8 cellular contexts compared by ENCODE assay signal in the genomic region with DNA sequence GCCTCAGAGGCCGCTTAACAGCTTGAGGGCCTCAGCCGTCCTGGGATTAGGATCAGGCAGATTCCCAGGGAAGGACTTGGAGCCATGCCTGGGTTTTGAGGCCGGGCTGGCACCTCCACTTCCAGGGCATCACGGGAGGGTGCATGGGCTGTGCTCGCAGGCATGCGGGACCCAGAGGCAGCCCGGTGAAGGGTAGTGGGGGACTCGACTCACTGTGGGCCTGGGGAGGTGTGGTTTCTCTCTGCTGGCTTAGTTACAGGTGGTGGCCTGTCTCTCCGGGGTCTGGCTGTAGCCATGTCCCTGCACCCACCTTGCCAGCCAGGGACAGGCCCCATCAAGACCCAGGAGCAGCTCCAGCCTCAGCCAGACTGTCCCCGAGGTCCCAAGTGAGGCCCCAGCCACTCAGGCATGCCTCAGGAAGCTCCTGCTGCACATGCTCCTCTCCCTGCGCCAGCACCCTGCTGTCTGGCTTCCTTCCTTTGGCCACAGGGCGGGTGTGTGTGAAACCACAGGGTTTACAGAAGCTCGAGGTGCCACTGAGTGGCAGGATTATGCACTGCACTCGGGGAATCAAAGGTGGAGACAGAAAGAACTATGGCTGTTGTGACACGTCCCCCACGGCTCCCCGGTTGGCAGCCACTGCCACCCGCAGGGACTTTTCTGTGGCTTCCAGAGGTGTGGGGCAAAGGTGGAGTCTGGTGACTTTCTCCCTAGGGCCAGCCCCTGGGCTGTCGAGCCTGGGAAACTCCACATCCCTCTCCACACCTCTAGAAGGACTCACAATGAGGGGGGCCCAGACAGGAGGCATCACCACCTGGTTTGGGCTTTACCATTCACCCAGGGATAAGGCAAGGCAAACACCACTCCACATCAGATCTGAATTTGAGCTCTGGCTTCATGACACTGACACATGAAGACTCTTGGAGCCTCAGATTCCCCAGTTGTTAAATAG. TPM values are rescaled to one million over a fixed set of nuclear protein-coding genes. Genes with fewer than 3 reads are reported as not detected.
A peak's percentile ranks its signal among the peaks of the same experiment; 100 is the strongest.
DNase-seq lines count a peak whose midpoint lies in the region; ATAC-seq and TF ChIP-seq lines count a peak whose summit lies in the region.

No MANE protein-coding gene starts in this region.

- CTCF ChIA-PET in CD8-positive, alpha-beta T cell (lab: Charles Lee) = interaction anchor here (0.6 to 12.7 kb wide), 39 partner anchors 8 to 550 kb away, joined by 3 to 292 read pairs (median 7); a partner anchor contains a TSS
- CTCF ChIA-PET in activated CD4-positive, alpha-beta memory T cell treated with anti-CD3 and anti-CD28 coated beads, Interleukin-2, amount 10 ng/mL, durations not matched to agents 7 days and 5 days (lab: Charles Lee) = interaction anchor here (0.6 to 8.3 kb wide), 26 partner anchors 9 to 168 kb away, joined by 3 to 184 read pairs (median 4); a partner anchor contains a TSS

- H3K4me3 Mint-ChIP-seq in CD8-positive, alpha-beta T cell = peak overlapping the region; percentile 43
- H3K4me3 Mint-ChIP-seq in activated CD4-positive, alpha-beta memory T cell treated with anti-CD3 and anti-CD28 coated beads, Interleukin-2, amount 10 ng/mL, durations not matched to agents 7 days and 5 days = no peak overlapping the region

- H3K4me1 ChIP-seq in CD8-positive, alpha-beta T cell (ENCODE audit: insufficient read depth, low read length) = peaks cover 16% of the 10 kb centered on the region
- H3K4me1 ChIP-seq in duodenal mucosa (ENCODE audit: control insufficient read depth in 1 of 2, insufficient read depth in 2 of 2, low read length in 2 of 2) = peaks cover 6 to 10% of the 10 kb centered on the region in 2 donors

- POLR2A ChIA-PET in CD8-positive, alpha-beta T cell (lab: Charles Lee) = interaction anchor here (0.7 to 2.1 kb wide), 8 partner anchors 8 to 183 kb away, joined by 3 to 9 read pairs (median 4); a partner anchor contains a TSS
- POLR2A ChIA-PET in activated CD4-positive, alpha-beta memory T cell treated with anti-CD3 and anti-CD28 coated beads, Interleukin-2, amount 10 ng/mL, durations not matched to agents 7 days and 5 days (lab: Charles Lee) = interaction anchor here (0.9 to 3.0 kb wide), 10 partner anchors 7 to 182 kb away, joined by 3 to 17 read pairs (median 8); a partner anchor contains a TSS

- DNase-seq in CD8-positive, alpha-beta T cell = peak; percentile 65 to 91 (median 78)
- peak; percentile 42 for DNase-seq in NCI-H82 treated with DMSO at 0.1 percent for 48 hours (lab: John Stamatoyannopoulos, UW; ENCODE audit: unreplicated experiment)
- peak; percentile 93 for DNase-seq in activated CD4-positive, alpha-beta memory T cell treated with anti-CD3 and anti-CD28 coated beads, Interleukin-2, amount 10 ng/mL, durations not matched to agents 7 days and 5 days
- DNase-seq in medulla oblongata (ENCODE audit: extremely low spot score) = peak; percentile 92
- DNase-seq in stimulated activated CD8-positive, alpha-beta memory T cell treated with anti-CD3 and anti-CD28 coated beads, Interleukin-15, amount 100 ng/mL, for 24 hours (ENCODE audit: low read depth) = peak; percentile 48

- H3K9me3 ChIP-seq in CD8-positive, alpha-beta T cell (ENCODE audit: low read length) = no peaks in the 10 kb centered on the region
- H3K9me3 ChIP-seq in duodenal mucosa (ENCODE audit: control insufficient read depth in 1 of 2, low read length in 2 of 2) = no peaks in the 10 kb centered on the region

- ATAC-seq in CD8-positive, alpha-beta T cell = peak; percentile 99
- ATAC-seq in GM19455 (IDR thresholded peaks at IDR 0.05; ENCODE audit: unreplicated experiment) (peak; percentile 93), HG03565 (IDR thresholded peaks at IDR 0.05; ENCODE audit: unreplicated experiment) (peak; percentile 95)

- H3K36me3 ChIP-seq in CD8-positive, alpha-beta T cell (ENCODE audit: insufficient read depth, low read length) = no peaks in the 10 kb centered on the region
- H3K36me3 ChIP-seq in duodenal mucosa (ENCODE audit: control insufficient read depth in 1 of 2, insufficient read depth in 2 of 2, low read length in 2 of 2) = no peaks in the 10 kb centered on the region

- no peak overlapping the region for H3K27ac ChIP-seq in CD8-positive, alpha-beta T cell (ENCODE audit: low read depth, low read length)
- no peak overlapping the region for H3K27ac ChIP-seq in duodenal mucosa (ENCODE audit: low read depth, low read length)

- H3K27me3 ChIP-seq in CD8-positive, alpha-beta T cell (ENCODE audit: insufficient read depth, low read length) = no peaks in the 10 kb centered on the region
- peaks cover 0 to 5% of the 10 kb centered on the region in 2 donors for H3K27me3 ChIP-seq in duodenal mucosa (ENCODE audit: control insufficient read depth in 1 of 2, insufficient read depth in 2 of 2, low read length in 2 of 2)

- peaks cover 10% of the 10 kb centered on the region for H3K36me3 Mint-ChIP-seq in CD8-positive, alpha-beta T cell
- peaks cover 2% of the 10 kb centered on the region for H3K36me3 Mint-ChIP-seq in activated CD4-positive, alpha-beta memory T cell treated with anti-CD3 and anti-CD28 coated beads, Interleukin-2, amount 10 ng/mL, durations not matched to agents 7 days and 5 days (ENCODE audit: low read depth)

- H3K4me1 Mint-ChIP-seq in CD8-positive, alpha-beta T cell (ENCODE audit: low read depth) = peaks cover 12% of the 10 kb centered on the region
- H3K4me1 Mint-ChIP-seq in activated CD4-positive, alpha-beta memory T cell treated with anti-CD3 and anti-CD28 coated beads, Interleukin-2, amount 10 ng/mL, durations not matched to agents 7 days and 5 days = peaks cover 13% of the 10 kb centered on the region

- peak; percentile 77 for TF ChIP-seq CTCF in CD8-positive, alpha-beta T cell (IDR thresholded peaks at IDR 0.05)

- H3K9ac ChIP-seq in duodenal mucosa (ENCODE audit: low read depth in 1 of 2, low read length in 2 of 2) = peak overlapping the region; percentile 26 to 34

- intact Hi-C loops in CD8-positive, alpha-beta T cell (cut with DNase I, micrococcal nuclease) = loop anchor here (1.0 to 2.0 kb wide), 7 partner anchors 20 to 193 kb away; a partner anchor contains a TSS

- H3K27ac Mint-ChIP-seq in CD8-positive, alpha-beta T cell = peak overlapping the region; percentile 55
- H3K27ac Mint-ChIP-seq in activated CD4-positive, alpha-beta memory T cell treated with anti-CD3 and anti-CD28 coated beads, Interleukin-2, amount 10 ng/mL, durations not matched to agents 7 days and 5 days = peak overlapping the region; percentile 17

- peak overlapping the region; percentile 18 for H3K4me3 ChIP-seq in CD8-positive, alpha-beta T cell (ENCODE audit: low read depth, low read length)
- no peak overlapping the region for H3K4me3 ChIP-seq in duodenal mucosa (ENCODE audit: low read depth in 1 of 2, low read length in 2 of 2)

- H3K9me3 Mint-ChIP-seq in CD8-positive, alpha-beta T cell = no peaks in the 10 kb centered on the region
- no peaks in the 10 kb centered on the region for H3K9me3 Mint-ChIP-seq in activated CD4-positive, alpha-beta memory T cell treated with anti-CD3 and anti-CD28 coated beads, Interleukin-2, amount 10 ng/mL, durations not matched to agents 7 days and 5 days

- peaks cover 8% of the 10 kb centered on the region for H3K27me3 Mint-ChIP-seq in CD8-positive, alpha-beta T cell (ENCODE audit: low read depth)
- peaks cover 19% of the 10 kb centered on the region for H3K27me3 Mint-ChIP-seq in activated CD4-positive, alpha-beta memory T cell treated with anti-CD3 and anti-CD28 coated beads, Interleukin-2, amount 10 ng/mL, durations not matched to agents 7 days and 5 days

RNA-seq across cellular contexts. Expression of a gene that starts 19.7 kb away (rescaled TPM):
- total RNA-seq in CD8-positive, alpha-beta T cell = 1 to 10 TPM; 3.5 to 5.1 TPM
- total RNA-seq in activated CD4-positive, alpha-beta memory T cell treated with anti-CD3 and anti-CD28 coated beads, Interleukin-2, amount 10 ng/mL, durations not matched to agents 7 days and 5 days = 10 to 100 TPM; 10.5 to 11.2 TPM

Comparison
In these comparisons a context has a peak if more than half of its experiments do, and no peak if none do; other contexts are left out.
1. DNase-seq: peak in every context shown above with its lines; median percentile 93 in activated CD4-positive, alpha-beta memory T cell treated with anti-CD3 and anti-CD28 coated beads, Interleukin-2, amount 10 ng/mL, durations not matched to agents 7 days and 5 days; 92 in medulla oblongata; 78 in CD8-positive, alpha-beta T cell; 48 in stimulated activated CD8-positive, alpha-beta memory T cell treated with anti-CD3 and anti-CD28 coated beads, Interleukin-15, amount 100 ng/mL, for 24 hours; 42 in NCI-H82 treated with DMSO at 0.1 percent for 48 hours.